Comparison of ENCODE assay signal across 23 cellular contexts in genomic region chr4:187999406-187999932, GRCh38. TPM values are rescaled to one million over a fixed set of nuclear protein-coding genes. Genes with fewer than 3 reads are reported as not detected.
DNase-seq lines count a peak whose midpoint lies in the region; ATAC-seq and TF ChIP-seq lines count a peak whose summit lies in the region.
"Had no signal": no experiment of that assay in that cellular context is flagged by ENCODE, and none has a peak within 500 bp of the region (broad histone marks: within the 10 kb centered on the region; RNA-seq: fewer than 3 reads in every experiment).

No MANE protein-coding gene starts in this region.

- H3K9me3 ChIP-seq in mammary epithelial cell (replicated peaks; ENCODE audit: insufficient read depth, low read length) (peaks cover 16% of the 10 kb centered on the region), neuronal stem cell (replicated peaks in 1 of 2; ENCODE audit: control insufficient read depth in 2 of 2, insufficient read depth in 1 of 2, low read depth in 1 of 2, low read length in 2 of 2) (peaks cover 0 to 6% of the 10 kb centered on the region in 2 donors)

- no TSS peak for BruUV-seq in mammary epithelial cell (replicated peaks; lab: Mats Ljungman, UMichigan)
- BruUV-seq in MCF 10A (replicated peaks; lab: Mats Ljungman, UMichigan), result no TSS peak

- H3K36me3 ChIP-seq in mammary epithelial cell (ENCODE audit: insufficient read depth, low read length) (no peaks in the 10 kb centered on the region), neuronal stem cell (replicated peaks in 1 of 2; ENCODE audit: control insufficient read depth in 2 of 2, insufficient read depth in 2 of 2, low read length in 2 of 2) (peaks cover 0 to 3% of the 10 kb centered on the region in 2 donors)

- H2AFZ ChIP-seq in mammary epithelial cell (ENCODE audit: low read depth, low read length), result no peak overlapping the region
- H2AFZ ChIP-seq in neuronal stem cell (ENCODE audit: low read length), result no peak overlapping the region

- no peak overlapping the region for H3K9ac ChIP-seq in mammary epithelial cell (ENCODE audit: insufficient read depth, low read length)
- H3K9ac ChIP-seq in neuronal stem cell (ENCODE audit: low read depth, low read length, poor library complexity), result no peak overlapping the region

- no peak overlapping the region for H2BK5ac ChIP-seq in neuronal stem cell (ENCODE audit: low read length)

- H3K27me3 Mint-ChIP-seq in MCF 10A (ENCODE audit: insufficient read depth, unreplicated experiment), result no peaks in the 10 kb centered on the region

- in situ Hi-C loops in mammary epithelial cell (cut with MboI; ENCODE audit: low sequenced_read_pairs in 2 of 2), result no loop called here

- CTCF ChIA-PET in mammary epithelial cell (lab: Charles Lee; ENCODE audit: low non-redundant PET) (no interaction called here), MCF 10A (lab: Yijun Ruan, JAX) (interaction anchor here (1.0 kb wide), 1 partner anchor 146 kb away, joined by 3 read pairs; no protein-coding TSS in a partner anchor)

- peaks cover 3% of the 10 kb centered on the region for H3K9me3 Mint-ChIP-seq in MCF 10A (ENCODE audit: unreplicated experiment)

- no peak overlapping the region for H3K27ac Mint-ChIP-seq in MCF 10A (ENCODE audit: low read depth, unreplicated experiment)
- H3K27ac Mint-ChIP-seq: CD4-positive, alpha-beta memory T cell had no signal

- H4K20me1 ChIP-seq in mammary epithelial cell (ENCODE audit: insufficient read depth, low read length), result no peaks in the 10 kb centered on the region

- no peak overlapping the region for H4K91ac ChIP-seq in neuronal stem cell (ENCODE audit: low read depth, low read length, poor library complexity)

- no peak overlapping the region for H2BK15ac ChIP-seq in neuronal stem cell (ENCODE audit: low read length)

- no peak overlapping the region for H2BK12ac ChIP-seq in neuronal stem cell (ENCODE audit: low read length)

- WGBS in mammary epithelial cell (ENCODE audit: low coverage, missing lambda C conversion rate), result 71% methylated on average over 2 of the region's 2 CpGs
- no CpG with 5 or more reads among the region's 2 CpGs for WGBS in neuronal stem cell (ENCODE audit: extremely low coverage in 2 of 2, insufficient read length in 2 of 2, insufficient replicate concordance in 1 of 2), 2 donors

- peak; percentile 53 for DNase-seq in mammary epithelial cell
- no peak for DNase-seq in MCF 10A (ENCODE audit: unreplicated experiment)
- DNase-seq in foreskin keratinocyte, result peak; percentile 16 to 62
- no peak for DNase-seq in neuronal stem cell (ENCODE audit: low spot score)
- DNase-seq in stimulated activated naive CD4-positive, alpha-beta T cell (lab: John Stamatoyannopoulos, UW), result no peak
- no peak for DNase-seq in 8988T
- DNase-seq: CD4-positive, alpha-beta memory T cell; DMS79; GDM1; GOT3; NCI-H1417; NCI-H2029; NCI-H2171 treated with DMSO at 0.1 percent for 48 hours; NCI-H446 treated with DMSO at 0.1 percent for 48 hours; NCI-H748 treated with DMSO at 0.1 percent for 48 hours; PC-3 had no signal

- H3K4me1 ChIP-seq in mammary epithelial cell (ENCODE audit: insufficient read depth, low read length) (no peaks in the 10 kb centered on the region), foreskin keratinocyte (peaks cover 8% of the 10 kb centered on the region), neuronal stem cell (ENCODE audit: control insufficient read depth in 2 of 2, insufficient read depth in 1 of 2, low read depth in 1 of 2, low read length in 2 of 2) (peaks cover 0 to 1% of the 10 kb centered on the region in 2 donors)

- H4K8ac ChIP-seq in neuronal stem cell (ENCODE audit: low read depth, low read length), result no peak overlapping the region

- no peak overlapping the region for H3K4me3 Mint-ChIP-seq in MCF 10A (ENCODE audit: unreplicated experiment)
- H3K4me3 Mint-ChIP-seq: CD4-positive, alpha-beta memory T cell had no signal

- TF ChIP-seq CTCF in mammary epithelial cell (conservative IDR thresholded peaks at IDR 0.05 in 1 of 2, IDR thresholded peaks at IDR 0.05 in 1 of 2; ENCODE audit: extremely low read depth in 1 of 2, insufficient read depth in 1 of 2, low read depth in 1 of 2, low read length in 2 of 2) (no peak), MCF 10A (IDR thresholded peaks at IDR 0.05; ENCODE audit: unreplicated experiment) (no peak), foreskin keratinocyte (conservative IDR thresholded peaks at IDR 0.05) (no peak)

- no peaks in the 10 kb centered on the region for H3K27me3 ChIP-seq in mammary epithelial cell (ENCODE audit: insufficient read depth, low read length)
- no peaks in the 10 kb centered on the region for H3K27me3 ChIP-seq in foreskin keratinocyte
- peaks cover 0 to 2% (median 0%) of the 10 kb centered on the region in 3 experiments for H3K27me3 ChIP-seq in neuronal stem cell (ENCODE audit: control insufficient read depth in 3 of 3, insufficient read depth in 3 of 3, low read depth in 1 of 3, low read length in 3 of 3)

- POLR2A ChIA-PET in MCF 10A (lab: Yijun Ruan, JAX), result no interaction called here

- no peak overlapping the region for H2AK5ac ChIP-seq in neuronal stem cell (ENCODE audit: low read depth, low read length)

- H3K23ac ChIP-seq in neuronal stem cell (ENCODE audit: low read depth, low read length, poor library complexity), result no peak overlapping the region

- dilution Hi-C loops in mammary epithelial cell (cut with HindIII; ENCODE audit: low sequenced_read_pairs), result no loop called here

- ATAC-seq in foreskin keratinocyte, result peak; percentile 34
- no peak for ATAC-seq in HG02623 (IDR thresholded peaks at IDR 0.05; ENCODE audit: unreplicated experiment)
- ATAC-seq in HG03469 (IDR thresholded peaks at IDR 0.05; ENCODE audit: unreplicated experiment), result no peak
- ATAC-seq: GM12878, PC-3 had no signal

- no peaks in the 10 kb centered on the region for H3K79me2 ChIP-seq in mammary epithelial cell (ENCODE audit: insufficient read depth, low read length)

- H3K4me3 ChIP-seq in mammary epithelial cell (replicated peaks in 1 of 3; ENCODE audit: insufficient read depth in 1 of 3, low read depth in 2 of 3, low read length in 3 of 3) (no peak overlapping the region), neuronal stem cell (ENCODE audit: low read length in 2 of 2) (no peak overlapping the region)
- H3K4me3 ChIP-seq: GM12878 had no signal

- no peak overlapping the region for H3K27ac ChIP-seq in mammary epithelial cell (ENCODE audit: insufficient read depth, low read depth, low read length)
- no peak overlapping the region for H3K27ac ChIP-seq in foreskin keratinocyte
- H3K27ac ChIP-seq in neuronal stem cell (replicated peaks; ENCODE audit: low read length), result no peak overlapping the region
- H3K27ac ChIP-seq: 22Rv1 had no signal

- peaks cover 15% of the 10 kb centered on the region for H3K4me1 Mint-ChIP-seq in MCF 10A (ENCODE audit: insufficient read depth, unreplicated experiment)
- H3K4me1 Mint-ChIP-seq: CD4-positive, alpha-beta memory T cell had no signal

- no peak overlapping the region for H3K14ac ChIP-seq in neuronal stem cell (ENCODE audit: low read length)

- H3K4me2 ChIP-seq in mammary epithelial cell (ENCODE audit: insufficient read depth, low read depth, low read length), result no peak overlapping the region
- no peak overlapping the region for H3K4me2 ChIP-seq in neuronal stem cell (ENCODE audit: insufficient read depth, low read length, poor library complexity, severe bottlenecking)

- no peaks in the 10 kb centered on the region for H3K36me3 Mint-ChIP-seq in MCF 10A (ENCODE audit: insufficient read depth, unreplicated experiment)
- H3K36me3 Mint-ChIP-seq: CD4-positive, alpha-beta memory T cell had no signal

- H3K18ac ChIP-seq in neuronal stem cell (ENCODE audit: low read length), result peak overlapping the region; percentile 38

- H2BK120ac ChIP-seq in neuronal stem cell (ENCODE audit: low read depth, low read length), result no peak overlapping the region

- H3K4ac ChIP-seq in neuronal stem cell (ENCODE audit: low read length), result no peak overlapping the region

- intact Hi-C loops in mammary epithelial cell (cut with micrococcal nuclease), result no loop called here
- intact Hi-C loops in MCF 10A (cut with micrococcal nuclease), result no loop called here

- H3K79me1 ChIP-seq in neuronal stem cell (ENCODE audit: low read depth, low read length), result no peaks in the 10 kb centered on the region

RNA-seq across cellular contexts. Expression of gene ZFP42, which starts 3.9 kb away (rescaled TPM):
- not detected for total RNA-seq in mammary epithelial cell
- not detected for polyA plus RNA-seq in mammary epithelial cell
- polyA minus RNA-seq in mammary epithelial cell, result not detected
- not detected in 2 replicates for total RNA-seq in MCF 10A (2022)
- 11.2 and 19.4 TPM in 2 replicates for total RNA-seq in foreskin keratinocyte
- polyA plus RNA-seq in foreskin keratinocyte, result 5.9 and 11.8 TPM in 2 replicates
- 4.2 TPM for polyA plus RNA-seq in neuronal stem cell (2013, experiment 1 of 2)
- 4.3 TPM for polyA plus RNA-seq in neuronal stem cell (2013, experiment 2 of 2)
- total RNA-seq: CD4-positive, alpha-beta memory T cell; HT-29; LHCN-M2; PC-3 had no signal
- polyA plus RNA-seq: BJ; CD4-positive, alpha-beta memory T cell; GM12878 had no signal

Comparison
In these comparisons a context has a peak if more than half of its experiments do, and no peak if none do; other contexts are left out.
1. DNase-seq: peak in mammary epithelial cell (single experiment) and foreskin keratinocyte (2 of 2); none in MCF 10A (single experiment), neuronal stem cell (single experiment), stimulated activated naive CD4-positive, alpha-beta T cell (0 of 6) and 8988T (single experiment).
2. RNA of gene ZFP42, which starts 3.9 kb away (total RNA-seq): 11.2 to 19.4 TPM in foreskin keratinocyte; not detected in mammary epithelial cell and not detected in MCF 10A; every median in the first group is over 10 times any median in the second.